Comparison of ENCODE assay signal across 1 cellular context in genomic region chr6:47631248-47632196, GRCh38.
A peak's percentile ranks its signal among the peaks of the same experiment; 100 is the strongest.
TF ChIP-seq lines count a peak whose summit lies in the region.

No MANE protein-coding gene starts in this region.

TF ChIP-seq in HepG2, 621 proteins besides CTCF, POLR2A, EP300 and RAD21 (continued from another document):
- no peak for TF ChIP-seq ZBTB39 (CRISPR knock-in tag; IDR thresholded peaks at IDR 0.05)
- TF ChIP-seq ZFX (CRISPR knock-in tag; IDR thresholded peaks at IDR 0.05; ENCODE audit: low read depth) = peak; percentile 29; the same call in 1 of the 2 replicates
- TF ChIP-seq ZFP36L2 (CRISPR knock-in tag; IDR thresholded peaks at IDR 0.05) = no peak
- TF ChIP-seq TRIM22 (IDR thresholded peaks at IDR 0.05) = no peak
- TF ChIP-seq, protein P1, sequence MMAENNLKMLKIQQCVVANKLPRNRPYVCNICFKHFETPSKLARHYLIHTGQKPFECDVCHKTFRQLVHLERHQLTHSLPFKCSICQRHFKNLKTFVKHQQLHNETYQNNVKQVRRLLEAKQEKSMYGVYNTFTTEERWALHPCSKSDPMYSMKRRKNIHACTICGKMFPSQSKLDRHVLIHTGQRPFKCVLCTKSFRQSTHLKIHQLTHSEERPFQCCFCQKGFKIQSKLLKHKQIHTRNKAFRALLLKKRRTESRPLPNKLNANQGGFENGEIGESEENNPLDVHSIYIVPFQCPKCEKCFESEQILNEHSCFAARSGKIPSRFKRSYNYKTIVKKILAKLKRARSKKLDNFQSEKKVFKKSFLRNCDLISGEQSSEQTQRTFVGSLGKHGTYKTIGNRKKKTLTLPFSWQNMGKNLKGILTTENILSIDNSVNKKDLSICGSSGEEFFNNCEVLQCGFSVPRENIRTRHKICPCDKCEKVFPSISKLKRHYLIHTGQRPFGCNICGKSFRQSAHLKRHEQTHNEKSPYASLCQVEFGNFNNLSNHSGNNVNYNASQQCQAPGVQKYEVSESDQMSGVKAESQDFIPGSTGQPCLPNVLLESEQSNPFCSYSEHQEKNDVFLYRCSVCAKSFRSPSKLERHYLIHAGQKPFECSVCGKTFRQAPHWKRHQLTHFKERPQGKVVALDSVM (CRISPR knock-in tag; IDR thresholded peaks at IDR 0.05) = peak; percentile 98
- TF ChIP-seq ZMYM2 (CRISPR knock-in tag; IDR thresholded peaks at IDR 0.05) = 0 out of 2 replicates have a peak, but pooled peaks have one; percentile 26
- TF ChIP-seq KLF6 (CRISPR knock-in tag; IDR thresholded peaks at IDR 0.05) = 0 out of 2 replicates have a peak, but pooled peaks have one; percentile 15
